ENCODE assay signal across 1 cellular context in the genomic region with DNA sequence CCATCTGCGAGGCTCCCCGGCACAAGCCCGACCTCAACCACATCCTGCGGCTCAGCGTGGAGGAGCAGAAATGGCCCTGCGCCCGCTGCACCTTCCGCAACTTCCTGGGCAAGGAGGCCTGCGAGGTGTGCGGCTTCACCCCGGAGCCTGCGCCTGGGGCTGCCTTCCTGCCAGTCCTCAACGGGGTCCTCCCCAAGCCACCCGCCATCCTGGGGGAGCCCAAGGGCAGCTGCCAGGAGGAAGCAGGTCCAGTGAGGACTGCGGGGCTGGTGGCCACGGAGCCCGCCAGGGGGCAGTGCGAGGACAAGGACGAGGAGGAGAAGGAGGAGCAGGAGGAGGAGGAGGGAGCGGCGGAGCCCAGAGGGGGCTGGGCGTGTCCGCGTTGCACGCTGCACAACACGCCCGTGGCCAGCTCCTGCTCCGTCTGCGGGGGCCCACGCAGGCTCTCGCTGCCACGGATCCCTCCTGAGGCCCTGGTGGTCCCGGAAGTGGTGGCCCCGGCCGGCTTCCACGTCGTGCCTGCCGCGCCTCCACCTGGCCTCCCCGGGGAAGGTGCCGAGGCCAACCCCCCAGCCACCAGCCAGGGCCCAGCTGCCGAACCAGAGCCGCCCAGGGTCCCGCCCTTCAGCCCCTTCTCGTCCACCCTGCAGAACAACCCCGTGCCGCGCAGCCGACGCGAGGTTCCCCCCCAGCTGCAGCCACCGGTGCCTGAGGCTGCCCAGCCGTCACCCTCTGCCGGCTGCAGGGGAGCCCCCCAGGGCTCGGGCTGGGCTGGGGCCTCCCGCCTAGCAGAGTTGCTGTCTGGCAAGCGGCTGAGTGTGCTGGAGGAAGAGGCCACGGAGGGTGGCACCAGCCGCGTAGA.
TF ChIP-seq lines count a peak whose summit lies in the region.

No MANE protein-coding gene starts in this region.

TF ChIP-seq in endothelial cell of umbilical vein, 7 proteins besides CTCF, POLR2A, EP300 and RAD21:
- TF ChIP-seq, protein P1, sequence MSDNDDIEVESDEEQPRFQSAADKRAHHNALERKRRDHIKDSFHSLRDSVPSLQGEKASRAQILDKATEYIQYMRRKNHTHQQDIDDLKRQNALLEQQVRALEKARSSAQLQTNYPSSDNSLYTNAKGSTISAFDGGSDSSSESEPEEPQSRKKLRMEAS (IDR thresholded peaks at IDR 0.05; ENCODE audit: insufficient read depth, insufficient read length) = no peak
- no peak for TF ChIP-seq MYC (IDR thresholded peaks at IDR 0.05; ENCODE audit: low read depth, low read length)
- TF ChIP-seq POLR2AphosphoS5 (IDR thresholded peaks at IDR 0.05; ENCODE audit: insufficient read depth, low read depth, low read length) = no peak
- TF ChIP-seq GATA2 (IDR thresholded peaks at IDR 0.05; ENCODE audit: insufficient read depth, insufficient read length, low read depth, low read length) = no peak
- no peak for TF ChIP-seq EZH2 (IDR thresholded peaks at IDR 0.05; ENCODE audit: borderline replicate concordance, low read depth, low read length, severe bottlenecking)
- TF ChIP-seq JUN (IDR thresholded peaks at IDR 0.05; ENCODE audit: borderline replicate concordance, insufficient read depth, insufficient read length, low read depth) = no peak
- TF ChIP-seq FOS (IDR thresholded peaks at IDR 0.05; ENCODE audit: borderline replicate concordance, insufficient read depth, low read length) = no peak
